In the genomic region with DNA sequence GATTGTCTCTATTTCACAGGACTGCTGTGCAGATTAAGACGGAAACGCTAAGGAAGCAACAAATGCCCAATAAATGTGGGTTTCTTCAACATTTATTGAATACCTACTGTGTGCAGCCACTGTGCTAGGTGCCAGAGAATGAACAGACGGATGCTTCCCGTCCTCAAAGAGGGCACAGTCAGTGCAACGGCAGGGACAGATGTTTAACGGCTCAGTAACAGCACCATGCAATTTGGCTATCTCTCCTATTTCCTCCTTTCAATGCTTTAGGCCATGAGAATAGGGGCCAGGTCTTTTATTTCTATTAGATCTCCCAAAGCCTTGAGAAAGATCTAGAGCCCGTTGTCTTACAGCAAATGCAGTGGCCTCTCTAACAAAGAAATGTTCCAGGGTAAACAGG, we compare ENCODE assay signal across 19 cellular contexts. TPM values are rescaled to one million over a fixed set of nuclear protein-coding genes. Genes with fewer than 3 reads are reported as not detected.
"Had no signal": no experiment of that assay in that cellular context is flagged by ENCODE, and none has a peak within 500 bp of the region (broad histone marks: within the 10 kb centered on the region; RNA-seq: fewer than 3 reads in every experiment).

No MANE protein-coding gene starts in this region.

- H3K27ac ChIP-seq: esophagus squamous epithelium, gastrocnemius medialis, psoas muscle, right atrium auricular region, thoracic aorta, upper lobe of left lung had no signal

- DNase-seq: activated CD4-positive, alpha-beta T cell treated with anti-CD3 and anti-CD28 coated beads, Interleukin-2, amount 10 ng/mL, durations not matched to agents 7 days and 5 days; activated CD4-positive, CD25-positive, alpha-beta regulatory T cell; activated gamma-delta T cell treated with Interleukin-2 at 50 U/mL for 16 hours; activated naive CD8-positive, alpha-beta T cell treated with anti-CD3 and anti-CD28 coated beads, Interleukin-2, amount 50 U/mL, for 24 hours; activated T-cell treated with anti-CD3 and anti-CD28 coated beads, Interleukin-2, amount 50 U/mL, for 1 hour; cerebellar nuclear complex; cortex of kidney; endodermal cell; esophagus squamous epithelium; gastrocnemius medialis; hypothalamus; psoas muscle; stimulated activated CD4-positive, alpha-beta T cell treated with anti-CD3 and anti-CD28 coated beads, Interleukin-4, amount 100 ng/mL, for 24 hours; stimulated activated naive CD4-positive, alpha-beta T cell treated with Interleukin-2 at 50 U/mL for 16 hours; T1000; upper lobe of left lung had no signal

- H3K27me3 Mint-ChIP-seq: activated CD4-positive, alpha-beta T cell treated with anti-CD3 and anti-CD28 coated beads, Interleukin-2, amount 10 ng/mL, durations not matched to agents 7 days and 5 days; activated naive CD8-positive, alpha-beta T cell treated with anti-CD3 and anti-CD28 coated beads, Interleukin-2, amount 50 U/mL, for 24 hours had no signal

- H3K27me3 ChIP-seq: gastrocnemius medialis, right atrium auricular region, upper lobe of left lung had no signal

- H3K4me1 ChIP-seq: gastrocnemius medialis, psoas muscle, right atrium auricular region had no signal

- H3K36me3 ChIP-seq: esophagus squamous epithelium, gastrocnemius medialis, right atrium auricular region, thoracic aorta, upper lobe of left lung had no signal

- H3K4me3 ChIP-seq: esophagus squamous epithelium, gastrocnemius medialis, psoas muscle, right atrium auricular region, thoracic aorta, upper lobe of left lung had no signal

- H3K9me3 Mint-ChIP-seq: activated CD4-positive, alpha-beta T cell treated with anti-CD3 and anti-CD28 coated beads, Interleukin-2, amount 10 ng/mL, durations not matched to agents 7 days and 5 days; activated naive CD8-positive, alpha-beta T cell treated with anti-CD3 and anti-CD28 coated beads, Interleukin-2, amount 50 U/mL, for 24 hours; endodermal cell had no signal

- H3K4me3 Mint-ChIP-seq: activated CD4-positive, alpha-beta T cell treated with anti-CD3 and anti-CD28 coated beads, Interleukin-2, amount 10 ng/mL, durations not matched to agents 7 days and 5 days; activated naive CD8-positive, alpha-beta T cell treated with anti-CD3 and anti-CD28 coated beads, Interleukin-2, amount 50 U/mL, for 24 hours; endodermal cell had no signal

- H3K27ac Mint-ChIP-seq: activated CD4-positive, alpha-beta T cell treated with anti-CD3 and anti-CD28 coated beads, Interleukin-2, amount 10 ng/mL, durations not matched to agents 7 days and 5 days; activated naive CD8-positive, alpha-beta T cell treated with anti-CD3 and anti-CD28 coated beads, Interleukin-2, amount 50 U/mL, for 24 hours; endodermal cell had no signal

- ATAC-seq: activated naive CD8-positive, alpha-beta T cell treated with anti-CD3 and anti-CD28 coated beads, Interleukin-2, amount 50 U/mL, for 24 hours; gastrocnemius medialis; psoas muscle had no signal

- H3K9me3 ChIP-seq: esophagus squamous epithelium, gastrocnemius medialis, psoas muscle, right atrium auricular region, thoracic aorta, upper lobe of left lung had no signal

RNA-seq across cellular contexts. Expression of gene EDAR, which starts 7.2 kb away (rescaled TPM):
- total RNA-seq: endodermal cell, gastrocnemius medialis, osteocyte, psoas muscle, right atrium auricular region, thoracic aorta had no signal
